ENCODE assay signal across 22 cellular contexts in genomic region chr12:110426300-110426910, GRCh38.
"Had no signal": no experiment of that assay in that cellular context is flagged by ENCODE, and none has a peak within 500 bp of the region (broad histone marks: within the 10 kb centered on the region; RNA-seq: fewer than 3 reads in every experiment).

No MANE protein-coding gene starts in this region.

- H3K27ac ChIP-seq: brain microvascular endothelial cell, coronary artery, heart right ventricle, lower lobe of right lung had no signal

- ATAC-seq: activated CD8-positive, alpha-beta T cell treated with anti-CD3 and anti-CD28 coated beads, Interleukin-2, amount 10 ng/mL, durations not matched to agents 7 days and 5 days; gastroesophageal sphincter; heart right ventricle; left colon; lower lobe of right lung had no signal

- H3K27me3 ChIP-seq: brain microvascular endothelial cell, esophagus squamous epithelium, gastroesophageal sphincter, heart right ventricle had no signal

- H3K9me3 ChIP-seq: esophagus squamous epithelium, gastroesophageal sphincter, heart right ventricle, lower lobe of right lung had no signal

- FAIRE-seq: endothelial cell of umbilical vein, islet of Langerhans had no signal

- H3K36me3 ChIP-seq: brain microvascular endothelial cell, esophagus squamous epithelium, gastroesophageal sphincter, heart right ventricle, lower lobe of right lung had no signal

- DNase-seq: activated B cell treated with CpG ODN at 0.5 μM for 24 hours; activated CD4-positive, alpha-beta T cell treated with anti-CD3 and anti-CD28 coated beads for 48 hours; activated CD8-positive, alpha-beta memory T cell treated with anti-CD3 and anti-CD28 coated beads, Interleukin-2, amount 50 U/mL, for 4 hours; activated CD8-positive, alpha-beta T cell treated with anti-CD3 and anti-CD28 coated beads, Interleukin-2, amount 10 ng/mL, durations not matched to agents 7 days and 5 days; activated gamma-delta T cell; activated naive CD8-positive, alpha-beta T cell treated with anti-CD3 and anti-CD28 coated beads for 36 hours; activated T-cell treated with anti-CD3 and anti-CD28 coated beads, Interleukin-2, amount 50 U/mL, for 48 hours; anterior cingulate cortex; brain microvascular endothelial cell; esophagus squamous epithelium; heart right ventricle; left colon; lower lobe of right lung; nucleus accumbens; stimulated activated CD4-positive, alpha-beta T cell treated with anti-CD3 and anti-CD28 coated beads, Interleukin-15, amount 100 ng/mL, for 24 hours; stimulated activated CD4-positive, alpha-beta T cell treated with anti-CD3 and anti-CD28 coated beads, Interleukin-4, amount 100 ng/mL, for 1 hour; stimulated activated naive CD4-positive, alpha-beta T cell treated with Interleukin-2 at 50 U/mL for 16 hours; trophoblast cell had no signal

- H3K4me3 ChIP-seq: coronary artery, esophagus squamous epithelium, gastroesophageal sphincter, heart right ventricle, lower lobe of right lung had no signal
